Comparison of ENCODE assay signal across 2 cellular contexts in the genomic region with DNA sequence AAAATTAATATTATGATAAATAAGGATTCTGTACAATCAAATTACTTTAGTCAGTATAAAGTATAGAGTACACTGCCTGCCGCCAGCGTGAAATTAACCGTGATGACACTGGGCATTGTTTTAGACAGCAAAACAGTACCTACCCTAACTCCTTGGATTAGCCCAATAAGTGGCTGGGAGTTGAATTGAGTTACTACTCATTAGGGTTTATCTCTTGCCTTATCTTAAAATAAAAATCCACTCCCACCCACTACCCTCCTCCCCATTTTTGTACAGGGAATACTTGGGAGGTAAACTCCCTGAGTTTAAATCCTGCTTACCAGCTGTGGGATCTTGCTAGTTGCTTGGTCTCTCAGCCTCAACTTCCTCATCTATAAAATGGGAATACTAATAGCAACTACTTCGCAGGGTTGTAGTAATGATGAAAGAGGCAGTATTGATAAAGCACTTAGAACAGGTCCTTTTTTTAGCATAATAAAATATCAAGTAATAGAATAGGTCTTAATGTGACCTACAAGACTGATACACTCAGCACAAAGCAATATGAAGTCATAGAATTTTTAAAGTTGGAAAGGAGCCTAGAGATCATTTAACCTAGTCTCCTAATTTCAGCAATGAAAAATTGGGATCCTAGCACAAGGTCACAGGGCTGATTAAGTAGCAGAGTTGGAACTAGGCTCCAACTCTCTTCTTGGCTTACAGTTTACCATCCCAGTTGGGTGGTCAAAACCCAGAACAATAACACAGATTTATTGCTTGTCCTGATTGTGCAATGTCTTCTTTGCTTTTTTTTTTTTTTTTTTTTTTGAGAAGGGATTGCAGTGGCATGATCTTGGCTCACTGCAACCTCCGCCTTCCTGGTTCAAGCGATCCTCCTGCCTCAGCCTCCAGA.
A peak's percentile ranks its signal among the peaks of the same experiment; 100 is the strongest.
TF ChIP-seq lines count a peak whose summit lies in the region.

No MANE protein-coding gene starts in this region.

TF ChIP-seq in IMR-90, 13 proteins besides CTCF, POLR2A, EP300 and RAD21:
- no peak for TF ChIP-seq RCOR1 (IDR thresholded peaks at IDR 0.05; ENCODE audit: insufficient replicate concordance, low read length)
- TF ChIP-seq CEBPB (IDR thresholded peaks at IDR 0.05; ENCODE audit: low read depth, low read length) = peak; percentile 78

TF ChIP-seq in endothelial cell of umbilical vein, 7 proteins besides CTCF, POLR2A, EP300 and RAD21:
- no peak for TF ChIP-seq POLR2AphosphoS5 (IDR thresholded peaks at IDR 0.05; ENCODE audit: insufficient read depth, low read depth, low read length)
- TF ChIP-seq MYC (IDR thresholded peaks at IDR 0.05; ENCODE audit: low read depth, low read length) = no peak
- TF ChIP-seq FOS (IDR thresholded peaks at IDR 0.05; ENCODE audit: borderline replicate concordance, insufficient read depth, low read length) = no peak
- TF ChIP-seq GATA2 (IDR thresholded peaks at IDR 0.05; ENCODE audit: insufficient read depth, insufficient read length, low read depth, low read length) = no peak
- TF ChIP-seq JUN (IDR thresholded peaks at IDR 0.05; ENCODE audit: borderline replicate concordance, insufficient read depth, insufficient read length, low read depth) = no peak
- TF ChIP-seq, protein P1, sequence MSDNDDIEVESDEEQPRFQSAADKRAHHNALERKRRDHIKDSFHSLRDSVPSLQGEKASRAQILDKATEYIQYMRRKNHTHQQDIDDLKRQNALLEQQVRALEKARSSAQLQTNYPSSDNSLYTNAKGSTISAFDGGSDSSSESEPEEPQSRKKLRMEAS (IDR thresholded peaks at IDR 0.05; ENCODE audit: insufficient read depth, insufficient read length) = no peak
- TF ChIP-seq EZH2 (IDR thresholded peaks at IDR 0.05; ENCODE audit: borderline replicate concordance, low read depth, low read length, severe bottlenecking) = no peak
